1 cellular context compared by ENCODE assay signal in the genomic region with DNA sequence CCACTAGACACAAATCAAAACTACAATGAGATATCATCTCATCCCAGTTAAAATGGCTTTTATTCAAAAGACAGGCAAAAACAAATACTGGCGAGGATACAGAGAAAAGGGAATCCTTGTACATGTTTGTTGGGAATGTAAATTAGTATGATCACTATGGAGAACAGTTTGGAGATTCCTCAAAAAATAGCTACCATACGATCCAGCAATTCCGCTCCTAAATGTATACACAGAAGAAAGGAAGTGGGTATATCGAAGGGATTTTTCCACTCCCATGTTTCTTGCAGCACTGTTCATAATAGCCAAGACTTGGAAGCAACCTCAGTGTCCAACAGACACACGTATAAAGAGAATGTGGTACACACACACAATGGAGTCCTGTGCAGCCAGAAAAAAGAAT.
TF ChIP-seq lines count a peak whose summit lies in the region.

No MANE protein-coding gene starts in this region.

TF ChIP-seq in K562, 482 proteins besides CTCF, POLR2A, EP300 and RAD21:
- TF ChIP-seq SMAD1 (IDR thresholded peaks at IDR 0.05; ENCODE audit: low read depth, low read length, partially characterized antibody), result no peak
- TF ChIP-seq PHB (CRISPR knock-in tag; IDR thresholded peaks at IDR 0.05), result no peak
- TF ChIP-seq ZNF143 (CRISPR knock-in tag; IDR thresholded peaks at IDR 0.05), result no peak
- TF ChIP-seq MAFG (tag; conservative IDR thresholded peaks at IDR 0.05), result no peak
- no peak for TF ChIP-seq RUNX1 (IDR thresholded peaks at IDR 0.05; ENCODE audit: low read depth)
- TF ChIP-seq IFI16 (CRISPR knock-in tag; IDR thresholded peaks at IDR 0.05), result no peak
- TF ChIP-seq, protein P1, sequence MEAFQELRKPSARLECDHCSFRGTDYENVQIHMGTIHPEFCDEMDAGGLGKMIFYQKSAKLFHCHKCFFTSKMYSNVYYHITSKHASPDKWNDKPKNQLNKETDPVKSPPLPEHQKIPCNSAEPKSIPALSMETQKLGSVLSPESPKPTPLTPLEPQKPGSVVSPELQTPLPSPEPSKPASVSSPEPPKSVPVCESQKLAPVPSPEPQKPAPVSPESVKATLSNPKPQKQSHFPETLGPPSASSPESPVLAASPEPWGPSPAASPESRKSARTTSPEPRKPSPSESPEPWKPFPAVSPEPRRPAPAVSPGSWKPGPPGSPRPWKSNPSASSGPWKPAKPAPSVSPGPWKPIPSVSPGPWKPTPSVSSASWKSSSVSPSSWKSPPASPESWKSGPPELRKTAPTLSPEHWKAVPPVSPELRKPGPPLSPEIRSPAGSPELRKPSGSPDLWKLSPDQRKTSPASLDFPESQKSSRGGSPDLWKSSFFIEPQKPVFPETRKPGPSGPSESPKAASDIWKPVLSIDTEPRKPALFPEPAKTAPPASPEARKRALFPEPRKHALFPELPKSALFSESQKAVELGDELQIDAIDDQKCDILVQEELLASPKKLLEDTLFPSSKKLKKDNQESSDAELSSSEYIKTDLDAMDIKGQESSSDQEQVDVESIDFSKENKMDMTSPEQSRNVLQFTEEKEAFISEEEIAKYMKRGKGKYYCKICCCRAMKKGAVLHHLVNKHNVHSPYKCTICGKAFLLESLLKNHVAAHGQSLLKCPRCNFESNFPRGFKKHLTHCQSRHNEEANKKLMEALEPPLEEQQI (IDR thresholded peaks at IDR 0.05), result no peak
- no peak for TF ChIP-seq RBM14 (IDR thresholded peaks at IDR 0.05; ENCODE audit: borderline replicate concordance, insufficient read depth, low read depth, low read length)
- TF ChIP-seq NR2F6 (CRISPR knock-in tag; IDR thresholded peaks at IDR 0.05), result no peak
- TF ChIP-seq, protein P2, sequence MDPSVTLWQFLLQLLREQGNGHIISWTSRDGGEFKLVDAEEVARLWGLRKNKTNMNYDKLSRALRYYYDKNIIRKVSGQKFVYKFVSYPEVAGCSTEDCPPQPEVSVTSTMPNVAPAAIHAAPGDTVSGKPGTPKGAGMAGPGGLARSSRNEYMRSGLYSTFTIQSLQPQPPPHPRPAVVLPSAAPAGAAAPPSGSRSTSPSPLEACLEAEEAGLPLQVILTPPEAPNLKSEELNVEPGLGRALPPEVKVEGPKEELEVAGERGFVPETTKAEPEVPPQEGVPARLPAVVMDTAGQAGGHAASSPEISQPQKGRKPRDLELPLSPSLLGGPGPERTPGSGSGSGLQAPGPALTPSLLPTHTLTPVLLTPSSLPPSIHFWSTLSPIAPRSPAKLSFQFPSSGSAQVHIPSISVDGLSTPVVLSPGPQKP (CRISPR knock-in tag; IDR thresholded peaks at IDR 0.05), result no peak
- TF ChIP-seq, protein P3, sequence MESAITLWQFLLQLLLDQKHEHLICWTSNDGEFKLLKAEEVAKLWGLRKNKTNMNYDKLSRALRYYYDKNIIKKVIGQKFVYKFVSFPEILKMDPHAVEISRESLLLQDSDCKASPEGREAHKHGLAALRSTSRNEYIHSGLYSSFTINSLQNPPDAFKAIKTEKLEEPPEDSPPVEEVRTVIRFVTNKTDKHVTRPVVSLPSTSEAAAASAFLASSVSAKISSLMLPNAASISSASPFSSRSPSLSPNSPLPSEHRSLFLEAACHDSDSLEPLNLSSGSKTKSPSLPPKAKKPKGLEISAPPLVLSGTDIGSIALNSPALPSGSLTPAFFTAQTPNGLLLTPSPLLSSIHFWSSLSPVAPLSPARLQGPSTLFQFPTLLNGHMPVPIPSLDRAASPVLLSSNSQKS (CRISPR knock-in tag; IDR thresholded peaks at IDR 0.05), result no peak
- no peak for TF ChIP-seq ZNF707 (CRISPR knock-in tag; conservative IDR thresholded peaks at IDR 0.05)
- TF ChIP-seq ZNF77 (CRISPR knock-in tag; IDR thresholded peaks at IDR 0.05), result no peak
- TF ChIP-seq, protein P4, sequence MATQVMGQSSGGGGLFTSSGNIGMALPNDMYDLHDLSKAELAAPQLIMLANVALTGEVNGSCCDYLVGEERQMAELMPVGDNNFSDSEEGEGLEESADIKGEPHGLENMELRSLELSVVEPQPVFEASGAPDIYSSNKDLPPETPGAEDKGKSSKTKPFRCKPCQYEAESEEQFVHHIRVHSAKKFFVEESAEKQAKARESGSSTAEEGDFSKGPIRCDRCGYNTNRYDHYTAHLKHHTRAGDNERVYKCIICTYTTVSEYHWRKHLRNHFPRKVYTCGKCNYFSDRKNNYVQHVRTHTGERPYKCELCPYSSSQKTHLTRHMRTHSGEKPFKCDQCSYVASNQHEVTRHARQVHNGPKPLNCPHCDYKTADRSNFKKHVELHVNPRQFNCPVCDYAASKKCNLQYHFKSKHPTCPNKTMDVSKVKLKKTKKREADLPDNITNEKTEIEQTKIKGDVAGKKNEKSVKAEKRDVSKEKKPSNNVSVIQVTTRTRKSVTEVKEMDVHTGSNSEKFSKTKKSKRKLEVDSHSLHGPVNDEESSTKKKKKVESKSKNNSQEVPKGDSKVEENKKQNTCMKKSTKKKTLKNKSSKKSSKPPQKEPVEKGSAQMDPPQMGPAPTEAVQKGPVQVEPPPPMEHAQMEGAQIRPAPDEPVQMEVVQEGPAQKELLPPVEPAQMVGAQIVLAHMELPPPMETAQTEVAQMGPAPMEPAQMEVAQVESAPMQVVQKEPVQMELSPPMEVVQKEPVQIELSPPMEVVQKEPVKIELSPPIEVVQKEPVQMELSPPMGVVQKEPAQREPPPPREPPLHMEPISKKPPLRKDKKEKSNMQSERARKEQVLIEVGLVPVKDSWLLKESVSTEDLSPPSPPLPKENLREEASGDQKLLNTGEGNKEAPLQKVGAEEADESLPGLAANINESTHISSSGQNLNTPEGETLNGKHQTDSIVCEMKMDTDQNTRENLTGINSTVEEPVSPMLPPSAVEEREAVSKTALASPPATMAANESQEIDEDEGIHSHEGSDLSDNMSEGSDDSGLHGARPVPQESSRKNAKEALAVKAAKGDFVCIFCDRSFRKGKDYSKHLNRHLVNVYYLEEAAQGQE (CRISPR knock-in tag; IDR thresholded peaks at IDR 0.05; ENCODE audit: low read depth), result no peak
- TF ChIP-seq, protein P5, sequence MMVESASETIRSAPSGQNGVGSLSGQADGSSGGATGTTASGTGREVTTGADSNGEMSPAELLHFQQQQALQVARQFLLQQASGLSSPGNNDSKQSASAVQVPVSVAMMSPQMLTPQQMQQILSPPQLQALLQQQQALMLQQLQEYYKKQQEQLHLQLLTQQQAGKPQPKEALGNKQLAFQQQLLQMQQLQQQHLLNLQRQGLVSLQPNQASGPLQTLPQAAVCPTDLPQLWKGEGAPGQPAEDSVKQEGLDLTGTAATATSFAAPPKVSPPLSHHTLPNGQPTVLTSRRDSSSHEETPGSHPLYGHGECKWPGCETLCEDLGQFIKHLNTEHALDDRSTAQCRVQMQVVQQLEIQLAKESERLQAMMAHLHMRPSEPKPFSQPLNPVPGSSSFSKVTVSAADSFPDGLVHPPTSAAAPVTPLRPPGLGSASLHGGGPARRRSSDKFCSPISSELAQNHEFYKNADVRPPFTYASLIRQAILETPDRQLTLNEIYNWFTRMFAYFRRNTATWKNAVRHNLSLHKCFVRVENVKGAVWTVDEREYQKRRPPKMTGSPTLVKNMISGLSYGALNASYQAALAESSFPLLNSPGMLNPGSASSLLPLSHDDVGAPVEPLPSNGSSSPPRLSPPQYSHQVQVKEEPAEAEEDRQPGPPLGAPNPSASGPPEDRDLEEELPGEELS (CRISPR knock-in tag; IDR thresholded peaks at IDR 0.05; ENCODE audit: borderline replicate concordance), result no peak
